1 cellular context compared by ENCODE assay signal in genomic region chr10:6011558-6011957, GRCh38.
TF ChIP-seq lines count a peak whose summit lies in the region.

No MANE protein-coding gene starts in this region.

TF ChIP-seq in GM23338, 12 proteins besides CTCF, POLR2A, EP300 and RAD21 (continued from another document):
- TF ChIP-seq STAT1 (IDR thresholded peaks at IDR 0.05; ENCODE audit: unreplicated experiment): no peak
- TF ChIP-seq ETS1 (IDR thresholded peaks at IDR 0.05): no peak
- no peak for TF ChIP-seq EZH2 (IDR thresholded peaks at IDR 0.05; ENCODE audit: low read depth, unreplicated experiment)
- TF ChIP-seq ZNF462 (CRISPR knock-in tag; IDR thresholded peaks at IDR 0.05): no peak
